ENCODE assay signal across 26 cellular contexts in genomic region chr7:6520163-6520981, GRCh38. TPM values are rescaled to one million over a fixed set of nuclear protein-coding genes. Genes with fewer than 3 reads are reported as not detected.
DNase-seq lines count a peak whose midpoint lies in the region; ATAC-seq, FAIRE-seq and TF ChIP-seq lines count a peak whose summit lies in the region.
"Had no signal": no experiment of that assay in that cellular context is flagged by ENCODE, and none has a peak within 500 bp of the region (broad histone marks: within the 10 kb centered on the region; RNA-seq: fewer than 3 reads in every experiment).

No MANE protein-coding gene starts in this region.

- H3K27ac ChIP-seq in A549 (no peak overlapping the region), DOHH2 (ENCODE audit: low read depth, low read length) (no peak overlapping the region), Karpas-422 (ENCODE audit: low read length) (no peak overlapping the region)
- H3K27ac ChIP-seq: SJCRH30 had no signal

- no peak overlapping the region for H3K9ac ChIP-seq in Karpas-422 (ENCODE audit: low read length)

- no peak overlapping the region for H3K4me3 Mint-ChIP-seq in memory B cell
- H3K4me3 Mint-ChIP-seq: CD4-positive, CD25-positive, alpha-beta regulatory T cell; GM23338 had no signal

- H3K36me3 Mint-ChIP-seq in memory B cell: no peaks in the 10 kb centered on the region

- ATAC-seq in A549 (no peak), memory B cell (ENCODE audit: low read depth) (peak; percentile 72)
- ATAC-seq: GM23338, Panc1 had no signal

- TF ChIP-seq EP300 in A549 (IDR thresholded peaks at IDR 0.05): no peak

- H3K27me3 Mint-ChIP-seq in memory B cell: peaks cover 2% of the 10 kb centered on the region

- H3K9me3 ChIP-seq in A549 (peaks cover 3% of the 10 kb centered on the region; the same call in 1 of the 3 replicates), DOHH2 (ENCODE audit: control insufficient read depth, insufficient read depth, low read length) (no peaks in the 10 kb centered on the region), Karpas-422 (ENCODE audit: low read length) (no peaks in the 10 kb centered on the region)
- H3K9me3 ChIP-seq: Caco-2, HAP-1, SJCRH30 had no signal

- POLR2A ChIA-PET in A549 (lab: Yijun Ruan, JAX): no interaction called here

- WGBS in A549 (ENCODE audit: missing lambda C conversion rate): 58% methylated on average over 14 of the region's 24 CpGs

- H3K9me2 ChIP-seq in DOHH2 (replicated peaks; ENCODE audit: control insufficient read depth, low read length): no peaks in the 10 kb centered on the region
- H3K9me2 ChIP-seq in Karpas-422 (replicated peaks; ENCODE audit: insufficient read depth, low read length): no peaks in the 10 kb centered on the region

- H3K4me1 ChIP-seq in A549: 0 out of 3 replicates have a peak, but pooled peaks cover 2% of the 10 kb centered on the region
- peaks cover 16% of the 10 kb centered on the region for H3K4me1 ChIP-seq in DOHH2 (ENCODE audit: control insufficient read depth, low read length)
- H3K4me1 ChIP-seq in Karpas-422 (ENCODE audit: low read length): peaks cover 4% of the 10 kb centered on the region
- H3K4me1 ChIP-seq: Caco-2, SJCRH30 had no signal

- peaks cover 8% of the 10 kb centered on the region for H3K4me1 Mint-ChIP-seq in memory B cell

- TF ChIP-seq RAD21 in A549 (conservative IDR thresholded peaks at IDR 0.05 in 1 of 2, IDR thresholded peaks at IDR 0.05 in 1 of 2): no peak

- no peak overlapping the region for H3K27ac Mint-ChIP-seq in memory B cell
- H3K27ac Mint-ChIP-seq: CD4-positive, CD25-positive, alpha-beta regulatory T cell; GM23338 had no signal

- H3K4me3 ChIP-seq in A549 (no peak overlapping the region), DOHH2 (ENCODE audit: low read length) (no peak overlapping the region), Karpas-422 (ENCODE audit: low read length) (no peak overlapping the region)
- H3K4me3 ChIP-seq: GM23338, HAP-1, SJCRH30 had no signal

- H3K4me2 ChIP-seq in A549 (no peak overlapping the region), DOHH2 (ENCODE audit: low read length) (peak overlapping the region; percentile 30; the same call in 1 of the 2 replicates), Karpas-422 (ENCODE audit: low read depth, low read length, poor library complexity, severe bottlenecking) (no peak overlapping the region)
- H3K4me2 ChIP-seq: GM23338 had no signal

- CTCF ChIA-PET in A549 (lab: Yijun Ruan, JAX): interaction anchor here (0.8 to 2.4 kb wide), 4 partner anchors 10 to 54 kb away, joined by 3 to 9 read pairs (median 4); no protein-coding TSS in a partner anchor

- TF ChIP-seq CTCF in A549 (IDR thresholded peaks at IDR 0.05): no peak
- no peak for TF ChIP-seq CTCF in DOHH2 (IDR thresholded peaks at IDR 0.05; ENCODE audit: low read depth, low read length, poor library complexity, severe bottlenecking)

- no peaks in the 10 kb centered on the region for H4K20me1 ChIP-seq in DOHH2 (ENCODE audit: control insufficient read depth, insufficient read depth, low read depth, low read length)
- no peaks in the 10 kb centered on the region for H4K20me1 ChIP-seq in Karpas-422 (ENCODE audit: insufficient read depth, low read depth, low read length)

- no peak for FAIRE-seq in A549 (lab: Jason Lieb, UNC)
- FAIRE-seq: G401.6, GM18507 had no signal

- H3K79me2 ChIP-seq in DOHH2 (ENCODE audit: control insufficient read depth, low read length) (no peaks in the 10 kb centered on the region), Karpas-422 (ENCODE audit: low read length) (no peaks in the 10 kb centered on the region)

- DNase-seq in A549 (ENCODE audit: low read depth in 1 of 2, low spot score in 1 of 2) (no peak), RPMI8226 (peak; percentile 63), memory B cell (ENCODE audit: low spot score in 2 of 2) (peak in 1 of 2 donors; percentile 20), Karpas-422 (no peak), SHP77 (lab: John Stamatoyannopoulos, UW) (no peak), superior temporal gyrus (ENCODE audit: extremely low spot score) (no peak)
- DNase-seq: Caco-2; CD4-positive, CD25-positive, alpha-beta regulatory T cell; DMS153; NCI-H1048; NCI-H1417 treated with DMSO at 0.1 percent for 48 hours; NCI-H187 treated with DMSO at 0.1 percent for 48 hours; NCI-H345; NCI-H524; NCI-H774; NK-92 treated with Interleukin-12 subunit alpha and Interleukin-12 subunit beta, amount 100 ng/mL, for 24 hours; SJCRH30; T-helper 1 cell had no signal

- no peak overlapping the region for H2AFZ ChIP-seq in Karpas-422 (ENCODE audit: low read length)
- H2AFZ ChIP-seq: GM23338 had no signal

- H3K36me3 ChIP-seq in DOHH2 (ENCODE audit: control insufficient read depth, low read length) (no peaks in the 10 kb centered on the region), Karpas-422 (ENCODE audit: insufficient read depth, low read length) (no peaks in the 10 kb centered on the region)
- H3K36me3 ChIP-seq: HAP-1, SJCRH30 had no signal

- no peaks in the 10 kb centered on the region for H3K9me3 Mint-ChIP-seq in memory B cell
- H3K9me3 Mint-ChIP-seq: CD4-positive, CD25-positive, alpha-beta regulatory T cell; GM23338 had no signal

- TF ChIP-seq POLR2A in A549 (IDR thresholded peaks at IDR 0.05; ENCODE audit: low read length): no peak

- H3F3A ChIP-seq in DOHH2 (ENCODE audit: control insufficient read depth, insufficient read depth): no peaks in the 10 kb centered on the region

- no peaks in the 10 kb centered on the region for H3K27me3 ChIP-seq in DOHH2 (ENCODE audit: control insufficient read depth, low read length)
- no peaks in the 10 kb centered on the region for H3K27me3 ChIP-seq in Karpas-422 (ENCODE audit: low read length)
- H3K27me3 ChIP-seq: SJCRH30 had no signal

TF ChIP-seq in A549, 52 proteins besides CTCF, POLR2A, EP300 and RAD21:
- TF ChIP-seq E2F6 (IDR thresholded peaks at IDR 0.05; ENCODE audit: borderline replicate concordance, low read depth) (no peak), USF2 (IDR thresholded peaks at IDR 0.05) (peak; percentile 45)

RNA-seq across cellular contexts. Expression of gene GRID2IP, which starts 30.9 kb away (rescaled TPM):
- polyA plus RNA-seq in A549 (2011; rRNA removed) (0.03 TPM in 1 of 2 replicates, not detected in the other), A549 (2017; fragmentation: RNase III; extraction: RNeasy Plus Mini Kit Qiagen cat#74134 plus additional on column Dnase treatment) (0.03 TPM in 1 of 3 replicates, not detected in the others)
- 0.01 TPM in 1 of 2 replicates, not detected in the other for polyA plus RNA-seq in A549 (2012; cell fraction: cytosol; rRNA removed)
- polyA plus RNA-seq in A549 (2012; cell fraction: nucleus; rRNA removed): 0.02 TPM in 1 of 2 replicates, not detected in the other
- not detected in 2 replicates for polyA minus RNA-seq in A549 (2011; rRNA and poly(A)+ RNA removed)
- total RNA-seq in Karpas-422 (2014; rRNA removed; shearing (Covaris generic); ENCODE audit: low replicate concordance): not detected in 2 replicates
- total RNA-seq: Daoy, MCF 10A had no signal

RNA-seq across cellular contexts. Expression of gene KDELR2, which starts 36.4 kb away (rescaled TPM):
- polyA plus RNA-seq in A549 (2011; rRNA removed) (172 and 192 TPM in 2 replicates), A549 (2017; fragmentation: RNase III; extraction: RNeasy Plus Mini Kit Qiagen cat#74134 plus additional on column Dnase treatment) (135 to 142 TPM (median 136 TPM) in 3 replicates)
- polyA plus RNA-seq in A549 (2012; cell fraction: cytosol; rRNA removed): 74.8 and 91.9 TPM in 2 replicates
- polyA plus RNA-seq in A549 (2012; cell fraction: nucleus; rRNA removed): 37.1 and 58.4 TPM in 2 replicates
- polyA minus RNA-seq in A549 (2011; rRNA and poly(A)+ RNA removed): 102 and 122 TPM in 2 replicates
- 27.3 and 82.4 TPM in 2 replicates for total RNA-seq in Karpas-422 (2014; rRNA removed; shearing (Covaris generic); ENCODE audit: low replicate concordance)

RNA-seq across cellular contexts. Expression of gene ZDHHC4, which starts 56.9 kb away (rescaled TPM):
- polyA plus RNA-seq in A549 (2011; rRNA removed): 118 and 149 TPM in 2 replicates
- 63.7 and 69.6 TPM in 2 replicates for polyA plus RNA-seq in A549 (2012; cell fraction: cytosol; rRNA removed)
- 43.7 and 74.3 TPM in 2 replicates for polyA plus RNA-seq in A549 (2012; cell fraction: nucleus; rRNA removed)
- polyA plus RNA-seq in A549 (2017; fragmentation: RNase III; extraction: RNeasy Plus Mini Kit Qiagen cat#74134 plus additional on column Dnase treatment): 37.0 to 43.3 TPM (median 42.8 TPM) in 3 replicates
- polyA minus RNA-seq in A549 (2011; rRNA and poly(A)+ RNA removed): 128 and 141 TPM in 2 replicates
- 48.4 and 66.1 TPM in 2 replicates for total RNA-seq in Karpas-422 (2014; rRNA removed; shearing (Covaris generic); ENCODE audit: low replicate concordance)
